Comparison of ENCODE assay signal across 29 cellular contexts in the genomic region with DNA sequence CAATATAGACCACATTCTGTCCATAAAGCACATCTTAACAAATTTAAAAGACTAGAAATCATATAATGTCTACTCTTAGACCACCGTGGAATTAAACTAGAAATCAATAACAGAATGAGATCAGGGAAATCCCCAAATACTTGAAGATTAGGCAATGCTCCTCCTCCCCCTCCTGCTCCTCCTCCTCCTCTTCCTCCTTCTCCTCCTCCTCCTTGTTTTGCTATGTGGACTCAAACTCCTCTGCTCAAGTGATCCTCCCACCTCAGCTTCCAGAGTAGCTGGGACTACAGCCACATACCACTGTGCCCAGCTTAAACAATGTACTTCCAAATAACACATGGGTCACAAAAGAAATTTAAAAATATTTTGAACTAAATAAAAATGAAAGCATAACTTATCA.
"Had no signal": no experiment of that assay in that cellular context is flagged by ENCODE, and none has a peak within 500 bp of the region (broad histone marks: within the 10 kb centered on the region; RNA-seq: fewer than 3 reads in every experiment).

No MANE protein-coding gene starts in this region.

- ATAC-seq: stimulated activated effector memory CD8-positive, alpha-beta T cell treated with anti-CD3 and anti-CD28 coated beads, Interleukin-12 subunit alpha, Interleukin-12 subunit beta, amount 100 ng/mL, for 72 hours; stimulated activated memory B cell treated with anti-CD40 and anti-IgM and Interleukin-4, amounts not matched to agents 10 μg/mL and 1 μg/mL and 100 μg/mL, for 72 hours; stimulated activated naive B cell treated with anti-CD40 and anti-IgM and Interleukin-4, amounts not matched to agents 10 μg/mL and 1 μg/mL and 100 μg/mL, for 72 hours; stimulated activated naive CD8-positive, alpha-beta T cell treated with anti-CD3 and anti-CD28 coated beads, Interleukin-15, amount 100 ng/mL, for 72 hours; stimulated activated naive CD8-positive, alpha-beta T cell treated with anti-CD3 and anti-CD28 coated beads, Interleukin-15, Interleukin-2, amounts not matched to agents 100 U/mL and 50 U/mL, for 24 hours; upper lobe of right lung had no signal

- H3K4me1 Mint-ChIP-seq: stimulated activated effector memory CD8-positive, alpha-beta T cell treated with anti-CD3 and anti-CD28 coated beads, Interleukin-12 subunit alpha, Interleukin-12 subunit beta, amount 100 ng/mL, for 72 hours; stimulated activated memory B cell treated with anti-CD40 and anti-IgM and Interleukin-4, amounts not matched to agents 10 μg/mL and 1 μg/mL and 100 μg/mL, for 72 hours; stimulated activated naive B cell treated with anti-CD40 and anti-IgM and Interleukin-4, amounts not matched to agents 10 μg/mL and 1 μg/mL and 100 μg/mL, for 72 hours; stimulated activated naive CD8-positive, alpha-beta T cell treated with anti-CD3 and anti-CD28 coated beads, Interleukin-15, amount 100 ng/mL, for 72 hours had no signal

- H3K9me3 Mint-ChIP-seq: stimulated activated naive CD8-positive, alpha-beta T cell treated with anti-CD3 and anti-CD28 coated beads, Interleukin-15, amount 100 ng/mL, for 72 hours; stimulated activated naive CD8-positive, alpha-beta T cell treated with anti-CD3 and anti-CD28 coated beads, Interleukin-15, Interleukin-2, amounts not matched to agents 100 ng/mL and 50 ng/mL, for 24 hours; type B pancreatic cell had no signal

- H3K9me3 ChIP-seq: suprapubic skin, testis, thyroid gland, upper lobe of right lung, uterus, vagina had no signal

- H3K4me3 Mint-ChIP-seq: stimulated activated effector memory CD8-positive, alpha-beta T cell treated with anti-CD3 and anti-CD28 coated beads, Interleukin-12 subunit alpha, Interleukin-12 subunit beta, amount 100 ng/mL, for 72 hours; stimulated activated memory B cell treated with anti-CD40 and anti-IgM and Interleukin-4, amounts not matched to agents 10 μg/mL and 1 μg/mL and 100 μg/mL, for 72 hours; stimulated activated naive B cell treated with anti-CD40 and anti-IgM and Interleukin-4, amounts not matched to agents 10 μg/mL and 1 μg/mL and 100 μg/mL, for 72 hours; stimulated activated naive CD8-positive, alpha-beta T cell treated with anti-CD3 and anti-CD28 coated beads, Interleukin-15, amount 100 ng/mL, for 72 hours; stimulated activated naive CD8-positive, alpha-beta T cell treated with anti-CD3 and anti-CD28 coated beads, Interleukin-15, Interleukin-2, amounts not matched to agents 100 ng/mL and 50 ng/mL, for 24 hours; type B pancreatic cell had no signal

- H3K4me3 ChIP-seq: stomach, suprapubic skin, testis, thoracic aorta, thyroid gland, tibial artery, tibial nerve, transverse colon, upper lobe of left lung, upper lobe of right lung, uterus, vagina had no signal

- FAIRE-seq: urothelium cell line had no signal

- H3K27ac ChIP-seq: stomach, suprapubic skin, testis, thoracic aorta, thyroid gland, tibial artery, transverse colon, upper lobe of left lung, upper lobe of right lung, uterus, vagina had no signal

- H3K27ac Mint-ChIP-seq: stimulated activated effector memory CD8-positive, alpha-beta T cell treated with anti-CD3 and anti-CD28 coated beads, Interleukin-12 subunit alpha, Interleukin-12 subunit beta, amount 100 ng/mL, for 72 hours; stimulated activated memory B cell treated with anti-CD40 and anti-IgM and Interleukin-4, amounts not matched to agents 10 μg/mL and 1 μg/mL and 100 μg/mL, for 72 hours; stimulated activated naive B cell treated with anti-CD40 and anti-IgM and Interleukin-4, amounts not matched to agents 10 μg/mL and 1 μg/mL and 100 μg/mL, for 72 hours; stimulated activated naive CD8-positive, alpha-beta T cell treated with anti-CD3 and anti-CD28 coated beads, Interleukin-15, amount 100 ng/mL, for 72 hours; stimulated activated naive CD8-positive, alpha-beta T cell treated with anti-CD3 and anti-CD28 coated beads, Interleukin-15, Interleukin-2, amounts not matched to agents 100 ng/mL and 50 ng/mL, for 24 hours; type B pancreatic cell had no signal

- H3K27me3 ChIP-seq: suprapubic skin, testis, thyroid gland, tibial artery, tibial nerve, transverse colon, upper lobe of left lung, upper lobe of right lung, uterus, vagina had no signal

- DNase-seq: stimulated activated CD4-positive, alpha-beta T cell treated with anti-CD3 and anti-CD28 coated beads, Interleukin-2, amount 100 ng/mL, for 48 hours; stimulated activated CD4-positive, alpha-beta T cell treated with anti-CD3 and anti-CD28 coated beads, Interleukin-4, amount 100 ng/mL, for 1 hour; stimulated activated CD4-positive, alpha-beta T cell treated with anti-CD3 and anti-CD28 coated beads, Interleukin-4, amount 100 ng/mL, for 24 hours; stimulated activated CD4-positive, alpha-beta T cell treated with anti-CD3 and anti-CD28 coated beads, Interleukin-4, amount 100 ng/mL, for 4 hours; stimulated activated CD8-positive, alpha-beta memory T cell treated with anti-CD3 and anti-CD28 coated beads, Interleukin-4, amount 100 ng/mL, for 48 hours; stimulated activated naive B cell treated with anti-CD40 and anti-IgM and Interleukin-4, amounts not matched to agents 10 μg/mL and 1 μg/mL and 100 μg/mL, for 72 hours; stimulated activated naive CD4-positive, alpha-beta T cell; stimulated activated naive CD4-positive, alpha-beta T cell treated with Interleukin-2 at 50 U/mL for 16 hours; stimulated activated naive CD8-positive, alpha-beta T cell treated with anti-CD3 and anti-CD28 coated beads, Interleukin-15, amount 100 ng/mL, for 72 hours; stimulated activated naive CD8-positive, alpha-beta T cell treated with anti-CD3 and anti-CD28 coated beads, Interleukin-15, Interleukin-2, amounts not matched to agents 100 U/mL and 50 U/mL, for 24 hours; stomach; substantia nigra; testis; thyroid gland; tibial artery; transverse colon; trophoblast cell; upper lobe of left lung; upper lobe of right lung; uterus had no signal

- H3K4me1 ChIP-seq: stomach, suprapubic skin, testis, thyroid gland, tibial artery, tibial nerve, transverse colon, upper lobe of left lung, upper lobe of right lung, uterus, vagina had no signal

- H3K27me3 Mint-ChIP-seq: stimulated activated naive CD8-positive, alpha-beta T cell treated with anti-CD3 and anti-CD28 coated beads, Interleukin-15, amount 100 ng/mL, for 72 hours had no signal

- H3K36me3 Mint-ChIP-seq: stimulated activated effector memory CD8-positive, alpha-beta T cell treated with anti-CD3 and anti-CD28 coated beads, Interleukin-12 subunit alpha, Interleukin-12 subunit beta, amount 100 ng/mL, for 72 hours; stimulated activated memory B cell treated with anti-CD40 and anti-IgM and Interleukin-4, amounts not matched to agents 10 μg/mL and 1 μg/mL and 100 μg/mL, for 72 hours; stimulated activated naive B cell treated with anti-CD40 and anti-IgM and Interleukin-4, amounts not matched to agents 10 μg/mL and 1 μg/mL and 100 μg/mL, for 72 hours; type B pancreatic cell had no signal

- H3K36me3 ChIP-seq: stomach, suprapubic skin, thoracic aorta, thyroid gland, tibial artery, tibial nerve, transverse colon, upper lobe of left lung, upper lobe of right lung, uterus, vagina had no signal
